Comparison of ENCODE assay signal across 12 cellular contexts in genomic region chr1:15141933-15142647, GRCh38. TPM values are rescaled to one million over a fixed set of nuclear protein-coding genes. Genes with fewer than 3 reads are reported as not detected.
DNase-seq lines count a peak whose midpoint lies in the region; ATAC-seq and TF ChIP-seq lines count a peak whose summit lies in the region.
"Had no signal": no experiment of that assay in that cellular context is flagged by ENCODE, and none has a peak within 500 bp of the region (broad histone marks: within the 10 kb centered on the region; RNA-seq: fewer than 3 reads in every experiment).

No MANE protein-coding gene starts in this region.

- no peak overlapping the region for H3K4me3 Mint-ChIP-seq in natural killer cell treated with Interleukin-12 subunit alpha and Interleukin-12 subunit beta and Interleukin-15 and Interleukin-18, amount 100 ng/mL, for 72 hours
- H3K4me3 Mint-ChIP-seq: activated CD4-positive, alpha-beta T cell treated with anti-CD3 and anti-CD28 coated beads, Interleukin-2, amount 10 ng/mL, durations not matched to agents 7 days and 5 days had no signal

- H3K27ac Mint-ChIP-seq in natural killer cell treated with Interleukin-12 subunit alpha and Interleukin-12 subunit beta and Interleukin-15 and Interleukin-18, amount 100 ng/mL, for 72 hours = no peak overlapping the region
- H3K27ac Mint-ChIP-seq: activated CD4-positive, alpha-beta T cell treated with anti-CD3 and anti-CD28 coated beads, Interleukin-2, amount 10 ng/mL, durations not matched to agents 7 days and 5 days had no signal

- no peaks in the 10 kb centered on the region for H3K9me3 Mint-ChIP-seq in natural killer cell treated with Interleukin-12 subunit alpha and Interleukin-12 subunit beta and Interleukin-15 and Interleukin-18, amount 100 ng/mL, for 72 hours
- H3K9me3 Mint-ChIP-seq: activated CD4-positive, alpha-beta T cell treated with anti-CD3 and anti-CD28 coated beads, Interleukin-2, amount 10 ng/mL, durations not matched to agents 7 days and 5 days had no signal

- peaks cover 12% of the 10 kb centered on the region in 2 donors for H3K4me1 Mint-ChIP-seq in natural killer cell treated with Interleukin-12 subunit alpha and Interleukin-12 subunit beta and Interleukin-15 and Interleukin-18, amount 100 ng/mL, for 72 hours (ENCODE audit: low read depth in 2 of 2)
- H3K4me1 Mint-ChIP-seq: activated CD4-positive, alpha-beta T cell treated with anti-CD3 and anti-CD28 coated beads, Interleukin-2, amount 10 ng/mL, durations not matched to agents 7 days and 5 days had no signal

- ATAC-seq in GM18505 (IDR thresholded peaks at IDR 0.05; ENCODE audit: unreplicated experiment) (no peak), HG03442 (IDR thresholded peaks at IDR 0.05; ENCODE audit: unreplicated experiment) (no peak), GM21381 (IDR thresholded peaks at IDR 0.05; ENCODE audit: unreplicated experiment) (no peak)
- no peak for ATAC-seq in natural killer cell treated with Interleukin-12 subunit alpha and Interleukin-12 subunit beta and Interleukin-15 and Interleukin-18, amount 100 ng/mL, for 72 hours

- DNase-seq in GM03348 (ENCODE audit: low spot score) = peak; percentile 30
- DNase-seq in NCI-H226 = peak; percentile 79
- DNase-seq in cerebellar cortex (ENCODE audit: low spot score) = peak; percentile 98
- DNase-seq in mucosa of gallbladder (ENCODE audit: low spot score) = peak; percentile 16
- DNase-seq in natural killer cell treated with Interleukin-12 subunit alpha and Interleukin-12 subunit beta and Interleukin-15 and Interleukin-18, amount 100 ng/mL, for 72 hours (ENCODE audit: low spot score) = no peak
- DNase-seq: activated CD4-positive, alpha-beta T cell treated with anti-CD3 and anti-CD28 coated beads, Interleukin-2, amount 10 ng/mL, durations not matched to agents 7 days and 5 days; activated naive CD4-positive, alpha-beta T cell treated with anti-CD3 and anti-CD28 coated beads, Interleukin-2, amount 50 U/mL, for 16 hours; NCI-H146; SIG-M5 had no signal

- no peaks in the 10 kb centered on the region for H3K36me3 Mint-ChIP-seq in natural killer cell treated with Interleukin-12 subunit alpha and Interleukin-12 subunit beta and Interleukin-15 and Interleukin-18, amount 100 ng/mL, for 72 hours

- no peak for TF ChIP-seq POLR2A in GM18505 (IDR thresholded peaks at IDR 0.05; ENCODE audit: borderline replicate concordance, extremely low read depth, insufficient read depth, insufficient read length)

- H3K27me3 Mint-ChIP-seq in natural killer cell treated with Interleukin-12 subunit alpha and Interleukin-12 subunit beta and Interleukin-15 and Interleukin-18, amount 100 ng/mL, for 72 hours = peaks cover 26 to 52% of the 10 kb centered on the region in 2 donors

RNA-seq across cellular contexts. Expression of gene TMEM51, which starts 11.5 kb away (rescaled TPM):
- 43.7 TPM for total RNA-seq in mucosa of gallbladder
- not detected for total RNA-seq in natural killer cell treated with Interleukin-12 subunit alpha and Interleukin-12 subunit beta and Interleukin-15 and Interleukin-18, amount 100 ng/mL, for 72 hours
- total RNA-seq: activated CD4-positive, alpha-beta T cell treated with anti-CD3 and anti-CD28 coated beads, Interleukin-2, amount 10 ng/mL, durations not matched to agents 7 days and 5 days had no signal

Comparison
In these comparisons a context has a peak if more than half of its experiments do, and no peak if none do; other contexts are left out.
1. RNA of gene TMEM51, which starts 11.5 kb away (total RNA-seq): 43.7 TPM in mucosa of gallbladder (single experiment); not detected in natural killer cell treated with Interleukin-12 subunit alpha and Interleukin-12 subunit beta and Interleukin-15 and Interleukin-18, amount 100 ng/mL, for 72 hours; every median in the first group is over 10 times any median in the second.